Comparison of ENCODE assay signal across 16 cellular contexts in genomic region chr12:91432755-91433154, GRCh38.
DNase-seq lines count a peak whose midpoint lies in the region; ATAC-seq, FAIRE-seq and TF ChIP-seq lines count a peak whose summit lies in the region.
"Had no signal": no experiment of that assay in that cellular context is flagged by ENCODE, and none has a peak within 500 bp of the region (broad histone marks: within the 10 kb centered on the region; RNA-seq: fewer than 3 reads in every experiment).

No MANE protein-coding gene starts in this region.

- no peak overlapping the region for H3K4me3 Mint-ChIP-seq in astrocyte (ENCODE audit: unreplicated experiment)
- H3K4me3 Mint-ChIP-seq: CD4-positive, alpha-beta T cell; H9; IgD-negative memory B cell had no signal

- H3K36me3 Mint-ChIP-seq in astrocyte (ENCODE audit: low read depth, unreplicated experiment), result no peaks in the 10 kb centered on the region
- H3K36me3 Mint-ChIP-seq: IgD-negative memory B cell had no signal

- intact Hi-C loops in kidney (cut with DNase I), result no loop called here

- H3K4me3 ChIP-seq in Karpas-422 (ENCODE audit: low read length) (no peak overlapping the region), astrocyte (ENCODE audit: insufficient read depth, low read depth, low read length) (no peak overlapping the region), kidney (ENCODE audit: low read length in 2 of 2) (no peak overlapping the region)
- H3K4me3 ChIP-seq: A549 had no signal

- H3K27ac ChIP-seq in Karpas-422 (ENCODE audit: low read length), result no peak overlapping the region
- no peak overlapping the region for H3K27ac ChIP-seq in astrocyte (ENCODE audit: low read depth, low read length)
- no peak overlapping the region for H3K27ac ChIP-seq in kidney (ENCODE audit: low read depth in 2 of 2, low read length in 2 of 2)
- H3K27ac ChIP-seq: A549, C4-2B had no signal

- no peaks in the 10 kb centered on the region for H3K36me3 ChIP-seq in Karpas-422 (ENCODE audit: insufficient read depth, low read length)
- H3K36me3 ChIP-seq in astrocyte (ENCODE audit: insufficient read depth, low read length), result no peaks in the 10 kb centered on the region
- H3K36me3 ChIP-seq in kidney (ENCODE audit: control insufficient read depth in 1 of 2, insufficient read depth in 2 of 2, low read length in 2 of 2), result no peaks in the 10 kb centered on the region

- H3K27ac Mint-ChIP-seq in astrocyte (ENCODE audit: unreplicated experiment), result peak overlapping the region; percentile 92
- H3K27ac Mint-ChIP-seq: CD4-positive, alpha-beta T cell; H9; IgD-negative memory B cell had no signal

- TF ChIP-seq CTCF in astrocyte (IDR thresholded peaks at IDR 0.05; ENCODE audit: insufficient read depth, low read depth, low read length) (no peak), kidney (IDR thresholded peaks at IDR 0.05; ENCODE audit: borderline replicate concordance, extremely low read depth, insufficient read depth) (no peak)

- H4K20me1 ChIP-seq in Karpas-422 (ENCODE audit: insufficient read depth, low read depth, low read length) (no peaks in the 10 kb centered on the region), astrocyte (ENCODE audit: insufficient read depth, low read length) (no peaks in the 10 kb centered on the region)

- H3K9me3 ChIP-seq in Karpas-422 (ENCODE audit: low read length) (no peaks in the 10 kb centered on the region), astrocyte (ENCODE audit: insufficient read depth, low read depth, low read length) (no peaks in the 10 kb centered on the region), kidney (ENCODE audit: control insufficient read depth in 1 of 2, low read length in 2 of 2) (no peaks in the 10 kb centered on the region)
- H3K9me3 ChIP-seq: A549, Caco-2 had no signal

- H3K9ac ChIP-seq in Karpas-422 (ENCODE audit: low read length) (no peak overlapping the region), astrocyte (ENCODE audit: low read length) (no peak overlapping the region), kidney (ENCODE audit: low read length in 2 of 2) (no peak overlapping the region)

- ATAC-seq in GM19467 (IDR thresholded peaks at IDR 0.05; ENCODE audit: unreplicated experiment) (no peak), GM21528 (IDR thresholded peaks at IDR 0.05; ENCODE audit: low FRiP score, unreplicated experiment) (no peak)
- ATAC-seq: A549, HepG2 had no signal

- no peaks in the 10 kb centered on the region for H3K27me3 Mint-ChIP-seq in astrocyte (ENCODE audit: low read depth, unreplicated experiment)
- H3K27me3 Mint-ChIP-seq: CD4-positive, alpha-beta T cell had no signal

- H3K27me3 ChIP-seq in Karpas-422 (ENCODE audit: low read length) (no peaks in the 10 kb centered on the region), astrocyte (ENCODE audit: insufficient read depth, low read length) (no peaks in the 10 kb centered on the region)

- H3K4me1 Mint-ChIP-seq in astrocyte (ENCODE audit: low read depth, unreplicated experiment), result peaks cover 13% of the 10 kb centered on the region

- H2AFZ ChIP-seq in Karpas-422 (ENCODE audit: low read length) (no peak overlapping the region), astrocyte (ENCODE audit: low read depth, low read length) (no peak overlapping the region)

- H3K79me2 ChIP-seq in Karpas-422 (ENCODE audit: low read length) (no peaks in the 10 kb centered on the region), astrocyte (ENCODE audit: insufficient read depth, low read length) (no peaks in the 10 kb centered on the region)

- DNase-seq in Karpas-422 (peak; percentile 27), astrocyte (ENCODE audit: low read depth) (no peak), kidney (no peak), SW 1271 (lab: John Stamatoyannopoulos, UW) (no peak)
- DNase-seq: AML-193; Caco-2; CD4-positive, alpha-beta T cell; H9 had no signal

- H3K4me1 ChIP-seq in Karpas-422 (ENCODE audit: low read length), result no peaks in the 10 kb centered on the region
- peaks cover 8% of the 10 kb centered on the region for H3K4me1 ChIP-seq in astrocyte (ENCODE audit: insufficient read depth, low read length)
- H3K4me1 ChIP-seq in kidney (ENCODE audit: control insufficient read depth in 1 of 2, insufficient read depth in 1 of 2, low read depth in 1 of 2, low read length in 2 of 2), result peaks cover 3 to 5% of the 10 kb centered on the region in 2 donors
- H3K4me1 ChIP-seq: A549, Caco-2 had no signal

- H3K4me2 ChIP-seq in Karpas-422 (ENCODE audit: low read depth, low read length, poor library complexity, severe bottlenecking) (no peak overlapping the region), astrocyte (ENCODE audit: low read length) (no peak overlapping the region)
- H3K4me2 ChIP-seq: A549 had no signal

- no peak for FAIRE-seq in astrocyte (lab: Jason Lieb, UNC)
- peak; percentile 8 for FAIRE-seq in kidney (lab: Jason Lieb, UNC)
- FAIRE-seq: A549, D721Med, G401.6, HepG2 had no signal

- no peaks in the 10 kb centered on the region for H3K9me3 Mint-ChIP-seq in astrocyte (ENCODE audit: unreplicated experiment)
- H3K9me3 Mint-ChIP-seq: CD4-positive, alpha-beta T cell; H9; IgD-negative memory B cell had no signal

- no peaks in the 10 kb centered on the region for H3K9me2 ChIP-seq in Karpas-422 (replicated peaks; ENCODE audit: insufficient read depth, low read length)
